ENCODE assay signal across 12 cellular contexts in the genomic region with DNA sequence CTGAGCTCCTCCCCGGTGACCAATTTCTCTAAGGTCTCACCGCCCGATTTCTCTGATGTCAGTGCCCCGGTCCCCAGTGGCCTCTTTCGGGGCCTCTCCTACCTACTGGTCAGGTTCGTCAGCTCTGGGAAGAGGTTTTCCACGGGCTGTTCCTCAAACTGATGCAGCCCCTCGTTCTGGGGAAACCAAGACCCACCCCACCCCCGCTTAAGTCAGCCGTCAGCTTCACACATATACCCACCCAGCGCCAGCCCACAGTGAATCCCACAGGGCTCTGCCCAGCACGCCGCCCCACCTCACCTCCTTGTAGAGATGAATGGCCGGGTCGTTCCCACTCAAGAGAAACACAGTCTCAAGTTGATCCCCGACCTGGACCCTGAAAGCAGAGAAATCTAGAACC. TPM values are rescaled to one million over a fixed set of nuclear protein-coding genes. Genes with fewer than 3 reads are reported as not detected.
"Had no signal": no experiment of that assay in that cellular context is flagged by ENCODE, and none has a peak within 500 bp of the region (broad histone marks: within the 10 kb centered on the region; RNA-seq: fewer than 3 reads in every experiment).

No MANE protein-coding gene starts in this region.

- H3K9ac ChIP-seq: parathyroid adenoma had no signal

- H3K4me3 Mint-ChIP-seq: activated naive CD4-positive, alpha-beta T cell treated with anti-CD3 and anti-CD28 coated beads for 36 hours; activated T-helper 17 cell treated with anti-CD3 and anti-CD28 coated beads, Interleukin-2, amount 50 U/mL, for 72 hours; stimulated activated effector memory CD8-positive, alpha-beta T cell treated with anti-CD3 and anti-CD28 coated beads, Interleukin-12 subunit alpha, Interleukin-12 subunit beta, amount 100 ng/mL, for 72 hours had no signal

- DNase-seq: activated naive CD4-positive, alpha-beta T cell treated with anti-CD3 and anti-CD28 coated beads for 36 hours; hypothalamus had no signal

- H3K27me3 ChIP-seq: cardiac muscle cell had no signal

- H2AFZ ChIP-seq: parathyroid adenoma had no signal

- ATAC-seq: activated CD4-positive, CD25-positive, alpha-beta regulatory T cell treated with anti-CD3 and anti-CD28 coated beads, Interleukin-2, amount 50 U/mL, for 24 hours; activated T-helper 17 cell treated with anti-CD3 and anti-CD28 coated beads, Interleukin-2, amount 50 U/mL, for 72 hours; stimulated activated effector memory CD8-positive, alpha-beta T cell treated with anti-CD3 and anti-CD28 coated beads, Interleukin-12 subunit alpha, Interleukin-12 subunit beta, amount 100 ng/mL, for 72 hours had no signal

- H3K79me2 ChIP-seq: parathyroid adenoma had no signal

- H3K27ac Mint-ChIP-seq: activated naive CD4-positive, alpha-beta T cell treated with anti-CD3 and anti-CD28 coated beads for 36 hours; activated T-helper 17 cell treated with anti-CD3 and anti-CD28 coated beads, Interleukin-2, amount 50 U/mL, for 72 hours had no signal

- H3K36me3 ChIP-seq: cardiac muscle cell, lower lobe of right lung, thoracic aorta had no signal

- H3K27ac ChIP-seq: cardiac muscle cell, esophagus muscularis mucosa, lower lobe of right lung, parathyroid adenoma, thoracic aorta had no signal

- H3K9me3 Mint-ChIP-seq: activated naive CD4-positive, alpha-beta T cell treated with anti-CD3 and anti-CD28 coated beads for 36 hours; activated T-helper 17 cell treated with anti-CD3 and anti-CD28 coated beads, Interleukin-2, amount 50 U/mL, for 72 hours; stimulated activated effector memory CD8-positive, alpha-beta T cell treated with anti-CD3 and anti-CD28 coated beads, Interleukin-12 subunit alpha, Interleukin-12 subunit beta, amount 100 ng/mL, for 72 hours had no signal

- H3K27me3 Mint-ChIP-seq: activated T-helper 17 cell treated with anti-CD3 and anti-CD28 coated beads, Interleukin-2, amount 50 U/mL, for 72 hours had no signal

- H3K4me3 ChIP-seq: cardiac muscle cell, thoracic aorta had no signal

- H3K9me3 ChIP-seq: esophagus muscularis mucosa, lower lobe of right lung, thoracic aorta had no signal

RNA-seq across cellular contexts. Expression of a gene that starts 9.0 kb away (rescaled TPM):
- total RNA-seq: activated CD8-positive, alpha-beta memory T cell treated with anti-CD3 and anti-CD28 coated beads for 36 hours; activated naive CD4-positive, alpha-beta T cell treated with anti-CD3 and anti-CD28 coated beads for 36 hours; glomerular endothelial cell had no signal
